Comparison of ENCODE assay signal across 25 cellular contexts in genomic region chr12:131610891-131611290, GRCh38.
"Had no signal": no experiment of that assay in that cellular context is flagged by ENCODE, and none has a peak within 500 bp of the region (broad histone marks: within the 10 kb centered on the region; RNA-seq: fewer than 3 reads in every experiment).

No MANE protein-coding gene starts in this region.

- H3K27me3 ChIP-seq: colonic mucosa had no signal

- DNase-seq: colonic mucosa; cortex of kidney; effector CD8-positive, alpha-beta T cell; effector memory CD8-positive, alpha-beta T cell; endodermal cell; erythroblast; esophagus squamous epithelium; foreskin fibroblast; foreskin melanocyte; gastrocnemius medialis; glutamatergic neuron; head of caudate nucleus; heart right ventricle; hippocampal formation; left cardiac atrium; left lung; left ventricle myocardium superior; lower lobe of right lung; mesenchymal stem cell; mucosa of descending colon had no signal

- FAIRE-seq: endometrium, islet of Langerhans, keratinocyte had no signal

- H3K4me3 ChIP-seq: colonic mucosa, esophagus squamous epithelium, gastrocnemius medialis, heart right ventricle, left lung, lower lobe of right lung, mucosa of descending colon had no signal

- H3K9me3 ChIP-seq: colonic mucosa, esophagus squamous epithelium, gastrocnemius medialis, heart right ventricle, left lung, lower lobe of right lung, mucosa of descending colon had no signal

- H3K4me1 ChIP-seq: colonic mucosa, gastrocnemius medialis had no signal

- H3K36me3 ChIP-seq: colonic mucosa, esophagus squamous epithelium, gastrocnemius medialis, heart right ventricle, left lung, lower lobe of right lung had no signal

- H3K27ac ChIP-seq: colonic mucosa, epithelial cell of prostate, esophagus squamous epithelium, gastrocnemius medialis, heart right ventricle, left lung, lower lobe of right lung had no signal

- ATAC-seq: effector memory CD8-positive, alpha-beta T cell; esophagus mucosa; gastrocnemius medialis; left cardiac atrium; left lung; left ventricle myocardium superior; lower lobe of right lung; mucosa of descending colon had no signal
